2 cellular contexts compared by ENCODE assay signal in the genomic region with DNA sequence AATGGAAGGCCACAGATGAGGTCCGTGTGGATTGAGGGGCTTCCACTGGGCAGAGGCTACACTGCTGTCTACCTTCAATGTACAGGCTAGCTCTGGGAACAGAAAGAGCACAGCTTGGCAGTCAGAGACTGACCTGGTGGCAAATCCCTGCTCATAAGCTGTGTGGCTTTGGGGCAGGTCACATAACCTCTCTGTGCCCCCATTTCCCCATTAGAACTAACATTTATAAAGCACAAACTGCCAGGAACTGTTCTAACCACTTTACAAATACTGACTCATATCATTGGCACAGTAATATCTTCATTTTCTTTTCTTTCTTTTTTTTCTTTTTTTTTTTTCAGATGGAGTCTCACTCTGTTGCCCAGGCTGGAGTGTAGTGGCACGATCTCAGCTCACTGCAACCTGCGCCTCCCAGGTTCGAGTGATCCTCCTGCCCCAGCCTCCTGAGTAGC.
TF ChIP-seq lines count a peak whose summit lies in the region.

No MANE protein-coding gene starts in this region.

TF ChIP-seq in K562, 482 proteins besides CTCF, POLR2A, EP300 and RAD21 (continues in another document):
- TF ChIP-seq NR2C2 (CRISPR knock-in tag; IDR thresholded peaks at IDR 0.05): no peak
- no peak for TF ChIP-seq NR2C2 (tag; IDR thresholded peaks at IDR 0.05)
- TF ChIP-seq HDGF (IDR thresholded peaks at IDR 0.05): no peak
- TF ChIP-seq ZNF121 (CRISPR knock-in tag; conservative IDR thresholded peaks at IDR 0.05): peak; percentile 88; the same call in 1 of the 2 replicates
- no peak for TF ChIP-seq GATA2 (CRISPR knock-in tag; IDR thresholded peaks at IDR 0.05)
- no peak for TF ChIP-seq TCF7L2 (IDR thresholded peaks at IDR 0.05; ENCODE audit: low read depth, low read length)
- TF ChIP-seq SRSF3 (IDR thresholded peaks at IDR 0.05; ENCODE audit: insufficient read depth, low read length): no peak
- no peak for TF ChIP-seq HDAC2 (IDR thresholded peaks at IDR 0.05)
- no peak for TF ChIP-seq POLR2H (tag; IDR thresholded peaks at IDR 0.05; ENCODE audit: low read depth)
- TF ChIP-seq, protein P1, sequence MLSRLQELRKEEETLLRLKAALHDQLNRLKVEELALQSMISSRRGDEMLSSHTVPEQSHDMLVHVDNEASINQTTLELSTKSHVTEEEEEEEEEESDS (CRISPR knock-in tag; IDR thresholded peaks at IDR 0.05): no peak
- TF ChIP-seq KDM1A (IDR thresholded peaks at IDR 0.05): no peak
- TF ChIP-seq, protein P2, sequence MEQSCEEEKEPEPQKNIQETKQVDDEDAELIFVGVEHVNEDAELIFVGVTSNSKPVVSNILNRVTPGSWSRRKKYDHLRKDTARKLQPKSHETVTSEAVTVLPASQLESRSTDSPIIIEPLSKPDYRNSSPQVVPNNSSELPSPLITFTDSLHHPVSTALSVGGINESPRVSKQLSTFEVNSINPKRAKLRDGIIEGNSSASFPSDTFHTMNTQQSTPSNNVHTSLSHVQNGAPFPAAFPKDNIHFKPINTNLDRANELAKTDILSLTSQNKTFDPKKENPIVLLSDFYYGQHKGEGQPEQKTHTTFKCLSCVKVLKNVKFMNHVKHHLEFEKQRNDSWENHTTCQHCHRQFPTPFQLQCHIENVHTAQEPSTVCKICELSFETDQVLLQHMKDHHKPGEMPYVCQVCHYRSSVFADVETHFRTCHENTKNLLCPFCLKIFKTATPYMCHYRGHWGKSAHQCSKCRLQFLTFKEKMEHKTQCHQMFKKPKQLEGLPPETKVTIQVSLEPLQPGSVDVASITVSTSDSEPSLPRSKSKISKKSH (CRISPR knock-in tag; IDR thresholded peaks at IDR 0.05): no peak
- TF ChIP-seq RBM25 (IDR thresholded peaks at IDR 0.05; ENCODE audit: low read depth, low read length, severe bottlenecking): peak; percentile 63
- TF ChIP-seq, protein P3, sequence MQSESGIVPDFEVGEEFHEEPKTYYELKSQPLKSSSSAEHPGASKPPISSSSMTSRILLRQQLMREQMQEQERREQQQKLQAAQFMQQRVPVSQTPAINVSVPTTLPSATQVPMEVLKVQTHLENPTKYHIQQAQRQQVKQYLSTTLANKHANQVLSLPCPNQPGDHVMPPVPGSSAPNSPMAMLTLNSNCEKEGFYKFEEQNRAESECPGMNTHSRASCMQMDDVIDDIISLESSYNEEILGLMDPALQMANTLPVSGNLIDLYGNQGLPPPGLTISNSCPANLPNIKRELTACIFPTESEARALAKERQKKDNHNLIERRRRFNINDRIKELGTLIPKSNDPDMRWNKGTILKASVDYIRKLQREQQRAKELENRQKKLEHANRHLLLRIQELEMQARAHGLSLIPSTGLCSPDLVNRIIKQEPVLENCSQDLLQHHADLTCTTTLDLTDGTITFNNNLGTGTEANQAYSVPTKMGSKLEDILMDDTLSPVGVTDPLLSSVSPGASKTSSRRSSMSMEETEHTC (IDR thresholded peaks at IDR 0.05): no peak
- no peak for TF ChIP-seq JUNB (CRISPR knock-in tag; conservative IDR thresholded peaks at IDR 0.05)
- no peak for TF ChIP-seq FOXP1 (CRISPR knock-in tag; IDR thresholded peaks at IDR 0.05)
- TF ChIP-seq, protein P4, sequence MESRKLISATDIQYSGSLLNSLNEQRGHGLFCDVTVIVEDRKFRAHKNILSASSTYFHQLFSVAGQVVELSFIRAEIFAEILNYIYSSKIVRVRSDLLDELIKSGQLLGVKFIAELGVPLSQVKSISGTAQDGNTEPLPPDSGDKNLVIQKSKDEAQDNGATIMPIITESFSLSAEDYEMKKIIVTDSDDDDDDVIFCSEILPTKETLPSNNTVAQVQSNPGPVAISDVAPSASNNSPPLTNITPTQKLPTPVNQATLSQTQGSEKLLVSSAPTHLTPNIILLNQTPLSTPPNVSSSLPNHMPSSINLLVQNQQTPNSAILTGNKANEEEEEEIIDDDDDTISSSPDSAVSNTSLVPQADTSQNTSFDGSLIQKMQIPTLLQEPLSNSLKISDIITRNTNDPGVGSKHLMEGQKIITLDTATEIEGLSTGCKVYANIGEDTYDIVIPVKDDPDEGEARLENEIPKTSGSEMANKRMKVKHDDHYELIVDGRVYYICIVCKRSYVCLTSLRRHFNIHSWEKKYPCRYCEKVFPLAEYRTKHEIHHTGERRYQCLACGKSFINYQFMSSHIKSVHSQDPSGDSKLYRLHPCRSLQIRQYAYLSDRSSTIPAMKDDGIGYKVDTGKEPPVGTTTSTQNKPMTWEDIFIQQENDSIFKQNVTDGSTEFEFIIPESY (CRISPR knock-in tag; IDR thresholded peaks at IDR 0.05): no peak
- no peak for TF ChIP-seq TAF1 (IDR thresholded peaks at IDR 0.05; ENCODE audit: control insufficient read depth, extremely low read depth, insufficient read depth, low read length, severe bottlenecking)
- TF ChIP-seq, protein P5, sequence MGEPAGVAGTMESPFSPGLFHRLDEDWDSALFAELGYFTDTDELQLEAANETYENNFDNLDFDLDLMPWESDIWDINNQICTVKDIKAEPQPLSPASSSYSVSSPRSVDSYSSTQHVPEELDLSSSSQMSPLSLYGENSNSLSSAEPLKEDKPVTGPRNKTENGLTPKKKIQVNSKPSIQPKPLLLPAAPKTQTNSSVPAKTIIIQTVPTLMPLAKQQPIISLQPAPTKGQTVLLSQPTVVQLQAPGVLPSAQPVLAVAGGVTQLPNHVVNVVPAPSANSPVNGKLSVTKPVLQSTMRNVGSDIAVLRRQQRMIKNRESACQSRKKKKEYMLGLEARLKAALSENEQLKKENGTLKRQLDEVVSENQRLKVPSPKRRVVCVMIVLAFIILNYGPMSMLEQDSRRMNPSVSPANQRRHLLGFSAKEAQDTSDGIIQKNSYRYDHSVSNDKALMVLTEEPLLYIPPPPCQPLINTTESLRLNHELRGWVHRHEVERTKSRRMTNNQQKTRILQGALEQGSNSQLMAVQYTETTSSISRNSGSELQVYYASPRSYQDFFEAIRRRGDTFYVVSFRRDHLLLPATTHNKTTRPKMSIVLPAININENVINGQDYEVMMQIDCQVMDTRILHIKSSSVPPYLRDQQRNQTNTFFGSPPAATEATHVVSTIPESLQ (CRISPR knock-in tag; IDR thresholded peaks at IDR 0.05): no peak
- TF ChIP-seq SUPT5H (IDR thresholded peaks at IDR 0.05): peak; percentile 47; the same call in 1 of the 2 replicates
- peak; percentile 43 for TF ChIP-seq ZFP36 (IDR thresholded peaks at IDR 0.05; ENCODE audit: low read depth, low read length, partially characterized antibody)
- TF ChIP-seq ZNF384 (IDR thresholded peaks at IDR 0.05; ENCODE audit: low read depth, low read length): no peak
- no peak for TF ChIP-seq GATAD2B (IDR thresholded peaks at IDR 0.05; ENCODE audit: borderline replicate concordance)

TF ChIP-seq in GM23338, 12 proteins besides CTCF, POLR2A, EP300 and RAD21:
- TF ChIP-seq, protein P6, sequence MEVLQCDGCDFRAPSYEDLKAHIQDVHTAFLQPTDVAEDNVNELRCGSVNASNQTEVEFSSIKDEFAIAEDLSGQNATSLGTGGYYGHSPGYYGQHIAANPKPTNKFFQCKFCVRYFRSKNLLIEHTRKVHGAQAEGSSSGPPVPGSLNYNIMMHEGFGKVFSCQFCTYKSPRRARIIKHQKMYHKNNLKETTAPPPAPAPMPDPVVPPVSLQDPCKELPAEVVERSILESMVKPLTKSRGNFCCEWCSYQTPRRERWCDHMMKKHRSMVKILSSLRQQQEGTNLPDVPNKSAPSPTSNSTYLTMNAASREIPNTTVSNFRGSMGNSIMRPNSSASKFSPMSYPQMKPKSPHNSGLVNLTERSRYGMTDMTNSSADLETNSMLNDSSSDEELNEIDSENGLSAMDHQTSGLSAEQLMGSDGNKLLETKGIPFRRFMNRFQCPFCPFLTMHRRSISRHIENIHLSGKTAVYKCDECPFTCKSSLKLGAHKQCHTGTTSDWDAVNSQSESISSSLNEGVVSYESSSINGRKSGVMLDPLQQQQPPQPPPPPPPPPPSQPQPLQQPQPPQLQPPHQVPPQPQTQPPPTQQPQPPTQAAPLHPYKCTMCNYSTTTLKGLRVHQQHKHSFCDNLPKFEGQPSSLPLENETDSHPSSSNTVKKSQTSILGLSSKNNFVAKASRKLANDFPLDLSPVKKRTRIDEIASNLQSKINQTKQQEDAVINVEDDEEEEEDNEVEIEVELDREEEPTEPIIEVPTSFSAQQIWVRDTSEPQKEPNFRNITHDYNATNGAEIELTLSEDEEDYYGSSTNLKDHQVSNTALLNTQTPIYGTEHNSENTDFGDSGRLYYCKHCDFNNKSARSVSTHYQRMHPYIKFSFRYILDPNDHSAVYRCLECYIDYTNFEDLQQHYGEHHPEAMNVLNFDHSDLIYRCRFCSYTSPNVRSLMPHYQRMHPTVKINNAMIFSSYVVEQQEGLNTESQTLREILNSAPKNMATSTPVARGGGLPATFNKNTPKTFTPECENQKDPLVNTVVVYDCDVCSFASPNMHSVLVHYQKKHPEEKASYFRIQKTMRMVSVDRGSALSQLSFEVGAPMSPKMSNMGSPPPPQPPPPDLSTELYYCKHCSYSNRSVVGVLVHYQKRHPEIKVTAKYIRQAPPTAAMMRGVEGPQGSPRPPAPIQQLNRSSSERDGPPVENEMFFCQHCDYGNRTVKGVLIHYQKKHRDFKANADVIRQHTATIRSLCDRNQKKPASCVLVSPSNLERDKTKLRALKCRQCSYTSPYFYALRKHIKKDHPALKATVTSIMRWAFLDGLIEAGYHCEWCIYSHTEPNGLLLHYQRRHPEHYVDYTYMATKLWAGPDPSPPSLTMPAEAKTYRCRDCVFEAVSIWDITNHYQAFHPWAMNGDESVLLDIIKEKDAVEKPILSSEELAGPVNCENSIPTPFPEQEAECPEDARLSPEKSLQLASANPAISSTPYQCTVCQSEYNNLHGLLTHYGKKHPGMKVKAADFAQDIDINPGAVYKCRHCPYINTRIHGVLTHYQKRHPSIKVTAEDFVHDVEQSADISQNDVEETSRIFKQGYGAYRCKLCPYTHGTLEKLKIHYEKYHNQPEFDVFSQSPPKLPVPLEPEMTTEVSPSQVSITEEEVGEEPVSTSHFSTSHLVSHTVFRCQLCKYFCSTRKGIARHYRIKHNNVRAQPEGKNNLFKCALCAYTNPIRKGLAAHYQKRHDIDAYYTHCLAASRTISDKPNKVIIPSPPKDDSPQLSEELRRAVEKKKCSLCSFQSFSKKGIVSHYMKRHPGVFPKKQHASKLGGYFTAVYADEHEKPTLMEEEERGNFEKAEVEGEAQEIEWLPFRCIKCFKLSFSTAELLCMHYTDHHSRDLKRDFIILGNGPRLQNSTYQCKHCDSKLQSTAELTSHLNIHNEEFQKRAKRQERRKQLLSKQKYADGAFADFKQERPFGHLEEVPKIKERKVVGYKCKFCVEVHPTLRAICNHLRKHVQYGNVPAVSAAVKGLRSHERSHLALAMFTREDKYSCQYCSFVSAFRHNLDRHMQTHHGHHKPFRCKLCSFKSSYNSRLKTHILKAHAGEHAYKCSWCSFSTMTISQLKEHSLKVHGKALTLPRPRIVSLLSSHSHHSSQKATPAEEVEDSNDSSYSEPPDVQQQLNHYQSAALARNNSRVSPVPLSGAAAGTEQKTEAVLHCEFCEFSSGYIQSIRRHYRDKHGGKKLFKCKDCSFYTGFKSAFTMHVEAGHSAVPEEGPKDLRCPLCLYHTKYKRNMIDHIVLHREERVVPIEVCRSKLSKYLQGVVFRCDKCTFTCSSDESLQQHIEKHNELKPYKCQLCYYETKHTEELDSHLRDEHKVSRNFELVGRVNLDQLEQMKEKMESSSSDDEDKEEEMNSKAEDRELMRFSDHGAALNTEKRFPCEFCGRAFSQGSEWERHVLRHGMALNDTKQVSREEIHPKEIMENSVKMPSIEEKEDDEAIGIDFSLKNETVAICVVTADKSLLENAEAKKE (CRISPR knock-in tag; IDR thresholded peaks at IDR 0.05): no peak
- TF ChIP-seq POLR2AphosphoS5 (IDR thresholded peaks at IDR 0.05; ENCODE audit: low read depth) (no peak), JUNB (IDR thresholded peaks at IDR 0.05; ENCODE audit: unreplicated experiment) (no peak), STAT1 (IDR thresholded peaks at IDR 0.05; ENCODE audit: unreplicated experiment) (no peak), EZH2phosphoT487 (IDR thresholded peaks at IDR 0.05; ENCODE audit: unreplicated experiment) (no peak), ZNF331 (CRISPR knock-in tag; IDR thresholded peaks at IDR 0.05; ENCODE audit: low read depth) (no peak), ZNF114 (CRISPR knock-in tag; IDR thresholded peaks at IDR 0.05) (no peak), EZH2 (IDR thresholded peaks at IDR 0.05; ENCODE audit: low read depth, unreplicated experiment) (no peak), CREB1 (CRISPR knock-in tag; IDR thresholded peaks at IDR 0.05; ENCODE audit: low read depth) (no peak), NANOG (IDR thresholded peaks at IDR 0.05; ENCODE audit: borderline replicate concordance) (no peak)
- TF ChIP-seq, protein P7, sequence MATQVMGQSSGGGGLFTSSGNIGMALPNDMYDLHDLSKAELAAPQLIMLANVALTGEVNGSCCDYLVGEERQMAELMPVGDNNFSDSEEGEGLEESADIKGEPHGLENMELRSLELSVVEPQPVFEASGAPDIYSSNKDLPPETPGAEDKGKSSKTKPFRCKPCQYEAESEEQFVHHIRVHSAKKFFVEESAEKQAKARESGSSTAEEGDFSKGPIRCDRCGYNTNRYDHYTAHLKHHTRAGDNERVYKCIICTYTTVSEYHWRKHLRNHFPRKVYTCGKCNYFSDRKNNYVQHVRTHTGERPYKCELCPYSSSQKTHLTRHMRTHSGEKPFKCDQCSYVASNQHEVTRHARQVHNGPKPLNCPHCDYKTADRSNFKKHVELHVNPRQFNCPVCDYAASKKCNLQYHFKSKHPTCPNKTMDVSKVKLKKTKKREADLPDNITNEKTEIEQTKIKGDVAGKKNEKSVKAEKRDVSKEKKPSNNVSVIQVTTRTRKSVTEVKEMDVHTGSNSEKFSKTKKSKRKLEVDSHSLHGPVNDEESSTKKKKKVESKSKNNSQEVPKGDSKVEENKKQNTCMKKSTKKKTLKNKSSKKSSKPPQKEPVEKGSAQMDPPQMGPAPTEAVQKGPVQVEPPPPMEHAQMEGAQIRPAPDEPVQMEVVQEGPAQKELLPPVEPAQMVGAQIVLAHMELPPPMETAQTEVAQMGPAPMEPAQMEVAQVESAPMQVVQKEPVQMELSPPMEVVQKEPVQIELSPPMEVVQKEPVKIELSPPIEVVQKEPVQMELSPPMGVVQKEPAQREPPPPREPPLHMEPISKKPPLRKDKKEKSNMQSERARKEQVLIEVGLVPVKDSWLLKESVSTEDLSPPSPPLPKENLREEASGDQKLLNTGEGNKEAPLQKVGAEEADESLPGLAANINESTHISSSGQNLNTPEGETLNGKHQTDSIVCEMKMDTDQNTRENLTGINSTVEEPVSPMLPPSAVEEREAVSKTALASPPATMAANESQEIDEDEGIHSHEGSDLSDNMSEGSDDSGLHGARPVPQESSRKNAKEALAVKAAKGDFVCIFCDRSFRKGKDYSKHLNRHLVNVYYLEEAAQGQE (IDR thresholded peaks at IDR 0.05; ENCODE audit: unreplicated experiment): no peak
- TF ChIP-seq, protein P8, sequence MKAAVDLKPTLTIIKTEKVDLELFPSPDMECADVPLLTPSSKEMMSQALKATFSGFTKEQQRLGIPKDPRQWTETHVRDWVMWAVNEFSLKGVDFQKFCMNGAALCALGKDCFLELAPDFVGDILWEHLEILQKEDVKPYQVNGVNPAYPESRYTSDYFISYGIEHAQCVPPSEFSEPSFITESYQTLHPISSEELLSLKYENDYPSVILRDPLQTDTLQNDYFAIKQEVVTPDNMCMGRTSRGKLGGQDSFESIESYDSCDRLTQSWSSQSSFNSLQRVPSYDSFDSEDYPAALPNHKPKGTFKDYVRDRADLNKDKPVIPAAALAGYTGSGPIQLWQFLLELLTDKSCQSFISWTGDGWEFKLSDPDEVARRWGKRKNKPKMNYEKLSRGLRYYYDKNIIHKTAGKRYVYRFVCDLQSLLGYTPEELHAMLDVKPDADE (IDR thresholded peaks at IDR 0.05): no peak
